24 cellular contexts compared by ENCODE assay signal in genomic region chr19:12649941-12650340, GRCh38. TPM values are rescaled to one million over a fixed set of nuclear protein-coding genes. Genes with fewer than 3 reads are reported as not detected.
A peak's percentile ranks its signal among the peaks of the same experiment; 100 is the strongest.
DNase-seq lines count a peak whose midpoint lies in the region; ATAC-seq, FAIRE-seq and TF ChIP-seq lines count a peak whose summit lies in the region.
"Had no signal": no experiment of that assay in that cellular context is flagged by ENCODE, and none has a peak within 500 bp of the region (broad histone marks: within the 10 kb centered on the region; RNA-seq: fewer than 3 reads in every experiment).

No MANE protein-coding gene starts in this region.

- H3K4me2 ChIP-seq in osteoblast (ENCODE audit: insufficient read depth, low read length), result no peak overlapping the region

- no peak overlapping the region for H3K4me3 ChIP-seq in kidney (ENCODE audit: low read length in 2 of 2)
- H3K4me3 ChIP-seq in osteoblast (ENCODE audit: insufficient read depth, low read length), result no peak overlapping the region
- H3K4me3 ChIP-seq: GM12878 had no signal

- peaks cover 0 to 4% of the 10 kb centered on the region in 2 donors for H3K4me1 ChIP-seq in kidney (ENCODE audit: control insufficient read depth in 1 of 2, insufficient read depth in 1 of 2, low read depth in 1 of 2, low read length in 2 of 2)
- H3K4me1 ChIP-seq in osteoblast (ENCODE audit: insufficient read depth, low read length), result no peaks in the 10 kb centered on the region
- H3K4me1 ChIP-seq: Caco-2 had no signal

- ATAC-seq in GM19023 (IDR thresholded peaks at IDR 0.05; ENCODE audit: unreplicated experiment), result no peak
- ATAC-seq: GM12878, HCT116 had no signal

- H3K36me3 ChIP-seq in kidney (ENCODE audit: control insufficient read depth in 1 of 2, insufficient read depth in 2 of 2, low read length in 2 of 2) (peaks cover 0 to under 1% of the 10 kb centered on the region in 2 donors), osteoblast (ENCODE audit: insufficient read depth, low read length) (peaks cover 1% of the 10 kb centered on the region)

- no peak overlapping the region for H2AFZ ChIP-seq in osteoblast (ENCODE audit: low read length)

- intact Hi-C loops in kidney (cut with DNase I), result no loop called here

- no peaks in the 10 kb centered on the region for H3K79me2 ChIP-seq in osteoblast (ENCODE audit: insufficient read depth, low read length)

- DNase-seq in AG20443 (ENCODE audit: low spot score) (peak; percentile 4), D341Med (ENCODE audit: low spot score) (peak; percentile 22), kidney (peak; percentile 54), osteoblast (ENCODE audit: insufficient read length, low spot score, missing footprints) (peak; percentile 21), SW480 (ENCODE audit: low spot score) (no peak), LoVo (ENCODE audit: low spot score) (no peak), NK-92 (lab: John Stamatoyannopoulos, UW; ENCODE audit: unreplicated experiment) (no peak)
- DNase-seq: Caco-2; CD4-positive, alpha-beta T cell; DMS153; DMS79; GDM1; GOT3; H7; HFFc6 had no signal

- no peak overlapping the region for H3K9ac ChIP-seq in kidney (ENCODE audit: low read length in 2 of 2)

- TF ChIP-seq CTCF in kidney (IDR thresholded peaks at IDR 0.05; ENCODE audit: borderline replicate concordance, extremely low read depth, insufficient read depth) (no peak), osteoblast (IDR thresholded peaks at IDR 0.05; ENCODE audit: extremely low read depth, low read depth, low read length) (no peak)

- no peaks in the 10 kb centered on the region for H3K27me3 ChIP-seq in osteoblast (ENCODE audit: insufficient read depth, low read length)

- H4K20me1 ChIP-seq in osteoblast (ENCODE audit: insufficient read depth, low read length), result no peaks in the 10 kb centered on the region

- no peak overlapping the region for H3K27ac ChIP-seq in kidney (ENCODE audit: low read depth in 2 of 2, low read length in 2 of 2)
- no peak overlapping the region for H3K27ac ChIP-seq in osteoblast (ENCODE audit: low read depth, low read length)
- H3K27ac ChIP-seq: C4-2B, HL-60 had no signal

- FAIRE-seq in kidney (lab: Jason Lieb, UNC), result no peak
- FAIRE-seq: GM12878 had no signal

- H3K9me3 ChIP-seq in kidney (ENCODE audit: control insufficient read depth in 1 of 2, low read length in 2 of 2) (no peaks in the 10 kb centered on the region), osteoblast (ENCODE audit: low read depth, low read length) (no peaks in the 10 kb centered on the region)
- H3K9me3 ChIP-seq: Caco-2 had no signal

RNA-seq across cellular contexts. Expression of gene MAN2B1, which starts 16.6 kb away (rescaled TPM):
- total RNA-seq in kidney, result 90.5 TPM
- polyA plus RNA-seq in kidney (ENCODE audit: insufficient read depth, low read depth, low replicate concordance), result 63.9 TPM
- total RNA-seq in osteoblast, result 35.8 and 43.0 TPM in 2 replicates

RNA-seq across cellular contexts. Expression of gene WDR83, which starts 16.7 kb away (rescaled TPM):
- total RNA-seq in kidney (10.5 TPM), osteoblast (5.0 and 8.0 TPM in 2 replicates)
- 21.2 TPM for polyA plus RNA-seq in kidney (ENCODE audit: insufficient read depth, low read depth, low replicate concordance)

RNA-seq across cellular contexts. Expression of gene DHPS, which starts 31.7 kb away (rescaled TPM):
- 75.9 TPM for total RNA-seq in kidney
- polyA plus RNA-seq in kidney (ENCODE audit: insufficient read depth, low read depth, low replicate concordance), result 61.3 TPM
- total RNA-seq in osteoblast, result 50.4 and 52.5 TPM in 2 replicates

RNA-seq across cellular contexts. Expression of gene GNG14, which starts 37.9 kb away (rescaled TPM):
- total RNA-seq in kidney (not detected), osteoblast (not detected in 2 replicates)
- polyA plus RNA-seq in kidney (ENCODE audit: insufficient read depth, low read depth, low replicate concordance), result not detected
- total RNA-seq: A172; Caco-2; CD4-positive, alpha-beta T cell; Daoy; GM12878; H7; HFFc6; HT1080 had no signal
- polyA plus RNA-seq: BJ, GM12878 had no signal

RNA-seq across cellular contexts. Expression of gene ZNF791, which starts 39.2 kb away (rescaled TPM):
- total RNA-seq in kidney (34.7 TPM), osteoblast (16.5 and 16.6 TPM in 2 replicates)
- 6.5 TPM for polyA plus RNA-seq in kidney (ENCODE audit: insufficient read depth, low read depth, low replicate concordance)

Comparison
In these comparisons a context has a peak if more than half of its experiments do, and no peak if none do; other contexts are left out.
1. DNase-seq: peak in AG20443 (single experiment), D341Med (single experiment), kidney (single experiment) and osteoblast (single experiment); none in SW480 (single experiment), LoVo (single experiment) and NK-92 (single experiment).